In the genomic region with DNA sequence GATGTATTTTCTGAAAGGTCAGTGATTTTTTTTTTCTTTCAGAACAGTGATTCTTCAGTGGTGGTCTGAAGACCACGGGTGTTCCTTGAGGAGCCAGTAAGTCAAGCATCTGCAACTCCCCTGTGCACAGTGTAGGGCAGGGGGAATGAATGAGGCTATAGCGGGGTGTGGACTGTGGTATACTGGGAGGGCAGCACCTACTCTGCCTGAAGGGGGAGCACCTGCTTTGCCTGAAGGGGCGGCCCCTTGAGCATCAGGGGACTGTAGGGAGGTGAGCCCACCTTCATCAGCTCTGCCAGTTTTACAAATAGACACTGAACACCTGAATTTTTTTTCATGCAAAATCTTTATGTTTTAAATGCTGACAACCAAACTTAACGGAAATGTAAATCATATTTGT, we compare ENCODE assay signal across 10 cellular contexts.
DNase-seq lines count a peak whose midpoint lies in the region; ATAC-seq, FAIRE-seq and TF ChIP-seq lines count a peak whose summit lies in the region.
"Had no signal": no experiment of that assay in that cellular context is flagged by ENCODE, and none has a peak within 500 bp of the region (broad histone marks: within the 10 kb centered on the region; RNA-seq: fewer than 3 reads in every experiment).

No MANE protein-coding gene starts in this region.

- POLR2A ChIA-PET in A549 (lab: Yijun Ruan, JAX) (no interaction called here), T-cell (lab: Charles Lee) (no interaction called here)

- TF ChIP-seq EP300 in A549 (IDR thresholded peaks at IDR 0.05) = no peak

- H3K4me1 Mint-ChIP-seq in T-cell = peaks cover 82 to 86% (median 82%) of the 10 kb centered on the region in 3 donors

- no peak for TF ChIP-seq RAD21 in A549 (conservative IDR thresholded peaks at IDR 0.05 in 1 of 2, IDR thresholded peaks at IDR 0.05 in 1 of 2)

- TF ChIP-seq CTCF in A549 (IDR thresholded peaks at IDR 0.05) = no peak
- TF ChIP-seq CTCF in GM12872 (IDR thresholded peaks at IDR 0.05; ENCODE audit: insufficient read depth, low read depth, low read length) = peak; percentile 48
- peak; percentile 17 for TF ChIP-seq CTCF in epithelial cell of esophagus (IDR thresholded peaks at IDR 0.05; ENCODE audit: insufficient read depth, low read depth, low read length, missing control alignments)

- peak overlapping the region in 1 of 2 donors; percentile 75 for H3K27ac Mint-ChIP-seq in T-cell
- H3K27ac Mint-ChIP-seq: T-helper 1 cell treated with Interleukin-12 subunit alpha and Interleukin-12 subunit beta and Interleukin-4 antibody, amounts not matched to agents 30 μg/mL and 1 μg/mL, for 36 hours had no signal

- TF ChIP-seq POLR2A in A549 (IDR thresholded peaks at IDR 0.05; ENCODE audit: low read length) = no peak

- ATAC-seq in A549 = peak in 1 of 2 experiments; percentile 65; a peak in 3 of 6 replicates
- no peak for ATAC-seq in GM21515 (IDR thresholded peaks at IDR 0.05; ENCODE audit: unreplicated experiment)
- no peak for ATAC-seq in HG03159 (IDR thresholded peaks at IDR 0.05; ENCODE audit: unreplicated experiment)
- no peak for ATAC-seq in T-cell (replicated peaks in 1 of 4)

- no peak for FAIRE-seq in A549 (lab: Jason Lieb, UNC)

- no peaks in the 10 kb centered on the region for H3K27me3 Mint-ChIP-seq in T-cell

- H3K4me1 ChIP-seq in A549 = peaks cover 46% of the 10 kb centered on the region

- 48% methylated on average over 4 of the region's 4 CpGs for WGBS in A549 (ENCODE audit: missing lambda C conversion rate)

- no peaks in the 10 kb centered on the region for H3K9me3 ChIP-seq in A549

- peak overlapping the region; percentile 16 to 39; a peak in 1 of 6 replicates for H3K27ac ChIP-seq in A549

- H3K36me3 Mint-ChIP-seq in T-cell = no peaks in the 10 kb centered on the region

- H3K9me3 Mint-ChIP-seq in T-cell = no peaks in the 10 kb centered on the region
- H3K9me3 Mint-ChIP-seq: T-helper 1 cell treated with Interleukin-12 subunit alpha and Interleukin-12 subunit beta and Interleukin-4 antibody, amounts not matched to agents 30 μg/mL and 1 μg/mL, for 36 hours had no signal

- CTCF ChIA-PET in A549 (lab: Yijun Ruan, JAX) (no interaction called here), T-cell (lab: Charles Lee) (interaction anchor here (0.6 to 4.3 kb wide), 5 partner anchors 13 to 79 kb away, joined by 3 to 29 read pairs (median 4); no protein-coding TSS in a partner anchor)

- H3K4me3 Mint-ChIP-seq in T-cell = no peak overlapping the region
- H3K4me3 Mint-ChIP-seq: T-helper 1 cell treated with Interleukin-12 subunit alpha and Interleukin-12 subunit beta and Interleukin-4 antibody, amounts not matched to agents 30 μg/mL and 1 μg/mL, for 36 hours had no signal

- peak overlapping the region; percentile 32 for H3K4me2 ChIP-seq in A549

- no peak for DNase-seq in A549 (ENCODE audit: low read depth in 1 of 2, low spot score in 1 of 2)
- DNase-seq in NCI-H226 = peak; percentile 16
- no peak for DNase-seq in epithelial cell of esophagus (ENCODE audit: low read depth)
- no peak for DNase-seq in NCI-H2081 treated with DMSO at 0.1 percent for 48 hours (lab: John Stamatoyannopoulos, UW)
- DNase-seq in T-cell = no peak
- DNase-seq: NCI-H446 treated with DMSO at 0.1 percent for 48 hours had no signal

- no peak overlapping the region for H3K4me3 ChIP-seq in A549
- no peak overlapping the region for H3K4me3 ChIP-seq in epithelial cell of esophagus (ENCODE audit: low read length)

TF ChIP-seq in A549, 52 proteins besides CTCF, POLR2A, EP300 and RAD21:
- no peak for TF ChIP-seq TFCP2L1 (CRISPR knock-in tag; IDR thresholded peaks at IDR 0.05)
- no peak for TF ChIP-seq HOXB5 (CRISPR knock-in tag; IDR thresholded peaks at IDR 0.05)
- no peak for TF ChIP-seq MAFK (IDR thresholded peaks at IDR 0.05; ENCODE audit: partially characterized antibody)
- no peak for TF ChIP-seq FOXS1 (CRISPR knock-in tag; IDR thresholded peaks at IDR 0.05)
- TF ChIP-seq CHD2 (IDR thresholded peaks at IDR 0.05; ENCODE audit: low read length, partially characterized antibody) = no peak
- TF ChIP-seq HEYL (CRISPR knock-in tag; IDR thresholded peaks at IDR 0.05) = no peak
- no peak for TF ChIP-seq ZFP36 (IDR thresholded peaks at IDR 0.05; ENCODE audit: borderline replicate concordance, partially characterized antibody)
- TF ChIP-seq JUNB (IDR thresholded peaks at IDR 0.05) = no peak
- no peak for TF ChIP-seq MYC (IDR thresholded peaks at IDR 0.05; ENCODE audit: borderline replicate concordance, low read length)
TF ChIP-seq in A549: peak in this region for 0.
